In the genomic region with DNA sequence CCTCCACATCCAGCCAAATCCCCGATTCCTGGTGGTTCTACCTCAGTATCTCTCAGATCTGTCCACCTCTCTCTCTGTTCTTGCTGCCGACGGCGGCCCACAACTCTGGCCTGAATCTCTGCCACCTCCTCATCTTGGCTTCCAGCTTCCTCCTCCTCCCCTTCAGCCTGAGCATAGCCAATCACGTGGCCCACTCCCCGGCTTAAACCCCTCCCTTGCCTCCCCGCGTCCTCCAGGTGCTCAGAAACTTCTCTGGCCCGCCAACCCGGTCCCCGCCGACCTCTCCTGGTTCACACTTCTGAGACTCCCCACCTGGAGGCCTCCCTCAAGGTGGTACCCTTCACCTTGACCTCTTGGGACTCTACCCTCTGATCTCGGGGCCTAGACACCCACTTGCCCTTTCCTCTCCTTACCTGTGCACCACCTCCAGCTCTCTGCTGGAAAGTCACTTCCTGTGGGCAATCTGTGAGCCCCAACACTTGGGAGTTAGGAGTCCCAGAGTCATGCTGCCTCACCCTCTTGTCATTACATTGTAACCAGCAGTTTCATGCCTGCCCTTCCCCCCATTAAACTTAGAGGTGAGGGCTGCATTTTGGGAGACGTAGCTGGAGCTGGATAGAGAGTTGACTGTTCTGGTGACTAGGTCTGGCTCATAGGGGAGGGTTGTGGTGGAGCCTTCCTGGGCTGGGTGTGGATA, we compare ENCODE assay signal across 8 cellular contexts. TPM values are rescaled to one million over a fixed set of nuclear protein-coding genes. Genes with fewer than 3 reads are reported as not detected.
DNase-seq lines count a peak whose midpoint lies in the region; ATAC-seq and TF ChIP-seq lines count a peak whose summit lies in the region.

No MANE protein-coding gene starts in this region.

- CTCF ChIA-PET in Caco-2 (lab: Charles Lee) = interaction anchor here (0.5 to 1.6 kb wide), 3 partner anchors 36 to 264 kb away, joined by 4 to 16 read pairs (median 5); a partner anchor contains a TSS

- H3K27me3 Mint-ChIP-seq in Caco-2 (ENCODE audit: insufficient read depth, unreplicated experiment) (no peaks in the 10 kb centered on the region), chondrocyte (ENCODE audit: low read depth) (no peaks in the 10 kb centered on the region)

- no peaks in the 10 kb centered on the region for H3K36me3 ChIP-seq in Caco-2 (ENCODE audit: control insufficient read depth, insufficient read depth, low read length)

- H3K9me3 Mint-ChIP-seq in Caco-2 (ENCODE audit: unreplicated experiment) (no peaks in the 10 kb centered on the region), chondrocyte (ENCODE audit: low read depth) (no peaks in the 10 kb centered on the region)

- H3K9me3 ChIP-seq in Caco-2 = no peaks in the 10 kb centered on the region

- POLR2A ChIA-PET in Caco-2 (lab: Charles Lee) = interaction anchor here (0.6 to 3.0 kb wide), 3 partner anchors 40 to 654 kb away, joined by 5 to 27 read pairs (median 6); a partner anchor contains a TSS

- intact Hi-C loops in Caco-2 (cut with micrococcal nuclease; ENCODE audit: unreplicated experiment) = loop anchor here (1.0 kb wide), 1 partner anchor 28 kb away; a partner anchor contains a TSS
- intact Hi-C loops in left colon (cut with DNase I, micrococcal nuclease) = no loop called here

- no peak for TF ChIP-seq CTCF in Caco-2 (IDR thresholded peaks at IDR 0.05; ENCODE audit: insufficient read depth in 1 of 2, low read depth in 1 of 2, low read length in 1 of 2, severe bottlenecking in 1 of 2, unreplicated experiment in 1 of 2)
- no peak for TF ChIP-seq CTCF in chondrocyte (IDR thresholded peaks at IDR 0.05)

- peaks cover 54% of the 10 kb centered on the region for H3K36me3 Mint-ChIP-seq in Caco-2 (ENCODE audit: insufficient read depth, unreplicated experiment)
- no peaks in the 10 kb centered on the region for H3K36me3 Mint-ChIP-seq in chondrocyte (ENCODE audit: low read depth)

- DNase-seq in Caco-2 (peak; percentile 88 to 93), NCI-H146 treated with DMSO at 0.1 percent for 48 hours (lab: John Stamatoyannopoulos, UW; ENCODE audit: unreplicated experiment) (peak; percentile 59), chondrocyte (ENCODE audit: low spot score) (no peak), left colon (peak; percentile 92 to 93)
- DNase-seq in stimulated activated CD4-positive, alpha-beta T cell treated with anti-CD3 and anti-CD28 coated beads, Interleukin-4, amount 100 ng/mL, for 1 hour = peak; percentile 68

- H3K4me1 Mint-ChIP-seq in Caco-2 (ENCODE audit: low read depth, unreplicated experiment) = peaks cover 24% of the 10 kb centered on the region
- peaks cover 29% of the 10 kb centered on the region for H3K4me1 Mint-ChIP-seq in chondrocyte (ENCODE audit: low read depth)

- BruUV-seq in Caco-2 (replicated peaks; lab: Mats Ljungman, UMichigan) = no TSS peak

- ATAC-seq in GM21737 (IDR thresholded peaks at IDR 0.05; ENCODE audit: unreplicated experiment) (peak; percentile 36), left colon (peak; percentile 75), HG03039 (IDR thresholded peaks at IDR 0.05; ENCODE audit: unreplicated experiment) (no peak)
- ATAC-seq in activated CD4-positive, CD25-positive, alpha-beta regulatory T cell treated with anti-CD3 and anti-CD28 coated beads, Interleukin-2, amount 50 U/mL, for 24 hours = peak; percentile 52

- peak overlapping the region; percentile 83 for H3K4me3 ChIP-seq in Caco-2 (ENCODE audit: low read depth, low read length)

- peak overlapping the region; percentile 99 for H3K27ac Mint-ChIP-seq in Caco-2 (ENCODE audit: unreplicated experiment)
- H3K27ac Mint-ChIP-seq in chondrocyte (ENCODE audit: unreplicated experiment) = peak overlapping the region; percentile 98

- H3K4me1 ChIP-seq in Caco-2 = peaks cover 24% of the 10 kb centered on the region

- H3K27me3 ChIP-seq in Caco-2 (replicated peaks; ENCODE audit: control insufficient read depth, insufficient read depth, low read length) = no peaks in the 10 kb centered on the region

- H3K4me3 Mint-ChIP-seq in Caco-2 (ENCODE audit: unreplicated experiment) (peak overlapping the region; percentile 100), chondrocyte (ENCODE audit: unreplicated experiment) (peak overlapping the region; percentile 99)

RNA-seq across cellular contexts. Expression of a gene that starts 4.5 kb away (rescaled TPM):
- total RNA-seq in Caco-2 (2022) (710 and 745 TPM in 2 replicates), chondrocyte (235 to 266 TPM (median 255 TPM) in 3 replicates), left colon (100 to 1,000 TPM; 153 to 193 TPM)

RNA-seq across cellular contexts. Expression of a gene that starts 17.8 kb away (rescaled TPM):
- total RNA-seq in Caco-2 (2022) = 1.6 and 2.1 TPM in 2 replicates
- total RNA-seq in chondrocyte = 3.1 to 4.2 TPM (median 4.2 TPM) in 3 replicates
- total RNA-seq in left colon = 1 to 10 TPM; 4.2 to 5.4 TPM

RNA-seq across cellular contexts. Expression of a gene that starts 27.8 kb away (rescaled TPM):
- 80.2 and 80.8 TPM in 2 replicates for total RNA-seq in Caco-2 (2022)
- total RNA-seq in chondrocyte = 23.4 to 41.0 TPM (median 24.0 TPM) in 3 replicates
- total RNA-seq in left colon = 10 to 100 TPM; 34.8 to 51.5 TPM

RNA-seq across cellular contexts. Expression of a gene that starts 39.5 kb away (rescaled TPM):
- total RNA-seq in Caco-2 (2022) (71.0 and 73.7 TPM in 2 replicates), chondrocyte (23.6 to 24.7 TPM (median 24.3 TPM) in 3 replicates), left colon (10 to 100 TPM; 76.2 to 82.5 TPM)
